8 cellular contexts compared by ENCODE assay signal in the genomic region with DNA sequence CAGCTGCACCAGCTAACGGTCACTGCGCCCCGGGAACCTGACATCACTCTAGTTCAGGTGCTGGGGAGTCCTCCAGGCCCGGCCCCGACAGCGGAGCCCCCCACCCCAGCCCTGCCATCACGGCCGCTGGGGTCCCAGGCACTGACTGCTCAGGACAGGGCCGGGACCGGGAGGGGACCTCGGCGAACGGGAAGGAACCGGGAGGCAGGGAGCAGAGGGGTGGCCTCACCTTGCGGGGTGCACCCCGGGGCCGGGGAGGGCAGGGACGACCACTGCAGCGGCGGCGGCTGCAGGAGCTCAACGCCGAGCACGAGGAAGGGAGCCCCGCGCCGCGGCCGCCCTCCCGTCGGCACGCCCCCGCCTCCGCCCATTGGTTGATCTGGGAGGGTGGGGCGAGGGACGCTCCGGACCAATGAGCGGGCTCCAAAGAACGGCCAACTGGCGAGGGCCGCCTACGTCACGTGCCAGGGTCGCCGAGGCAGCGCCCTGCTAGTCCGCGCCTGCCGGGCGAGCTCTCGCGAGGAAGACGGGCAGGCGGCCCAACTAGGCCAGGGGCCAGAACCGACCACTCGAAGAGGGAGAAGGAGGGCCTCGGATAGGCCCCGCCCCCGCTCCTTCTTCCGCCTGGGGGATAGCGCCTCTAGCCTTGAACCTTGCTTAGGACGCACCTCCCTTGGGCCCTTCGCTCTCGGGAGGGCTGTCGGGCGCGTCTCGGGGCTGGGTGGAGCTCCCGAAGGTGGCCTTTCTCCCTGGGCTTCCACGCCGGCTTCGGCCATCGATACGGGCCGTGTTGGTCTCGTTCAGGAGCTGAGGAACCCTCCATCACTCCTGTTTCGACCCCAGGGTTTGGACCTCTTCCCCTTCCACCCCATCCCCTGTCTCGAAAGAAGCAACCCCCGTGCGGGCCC. TPM values are rescaled to one million over a fixed set of nuclear protein-coding genes. Genes with fewer than 3 reads are reported as not detected.
DNase-seq lines count a peak whose midpoint lies in the region; ATAC-seq, FAIRE-seq and TF ChIP-seq lines count a peak whose summit lies in the region.

A gene (minus strand): TSS at position 320 of the 908 bp plus-strand sequence. CDS start 7,653 bp downstream, outside the sequence.

- H3K9ac ChIP-seq in astrocyte (ENCODE audit: low read length), result peak within 1 kb of the TSS; percentile 92

- peaks cover 6% of the 10 kb centered on the region for H3K4me1 Mint-ChIP-seq in astrocyte (ENCODE audit: low read depth, unreplicated experiment)

- ATAC-seq in GM18505 (IDR thresholded peaks at IDR 0.05; ENCODE audit: unreplicated experiment) (peak; percentile 92), HG02973 (IDR thresholded peaks at IDR 0.05; ENCODE audit: unreplicated experiment) (peak; percentile 88), right cardiac atrium (peak; percentile 96 to 98)

- peak within 1 kb of the TSS; percentile 80 for H2AFZ ChIP-seq in astrocyte (ENCODE audit: low read depth, low read length)

- no peaks in the 10 kb centered on the region for H3K36me3 Mint-ChIP-seq in astrocyte (ENCODE audit: low read depth, unreplicated experiment)

- H3K9me3 ChIP-seq in astrocyte (ENCODE audit: insufficient read depth, low read depth, low read length) (no peaks in the 10 kb centered on the region), right cardiac atrium (ENCODE audit: control insufficient read depth, low read length) (no peaks in the 10 kb centered on the region), uterus (no peaks in the 10 kb centered on the region)

- under 1% methylated on average over 80 of the region's 80 CpGs for WGBS in right cardiac atrium

- H3K27ac ChIP-seq in astrocyte (ENCODE audit: low read depth, low read length), result peak within 1 kb of the TSS; percentile 96
- H3K27ac ChIP-seq in right cardiac atrium (ENCODE audit: low read length), result peak within 1 kb of the TSS; percentile 51
- peak within 1 kb of the TSS; percentile 86 to 92 for H3K27ac ChIP-seq in uterus

- no peaks in the 10 kb centered on the region for H3K27me3 ChIP-seq in astrocyte (ENCODE audit: insufficient read depth, low read length)
- H3K27me3 ChIP-seq in right cardiac atrium (ENCODE audit: control insufficient read depth, insufficient read depth), result no peaks in the 10 kb centered on the region
- H3K27me3 ChIP-seq in uterus, result no peaks in the 10 kb centered on the region

- no peaks in the 10 kb centered on the region for H3K9me3 Mint-ChIP-seq in astrocyte (ENCODE audit: unreplicated experiment)

- peaks cover 35% of the 10 kb centered on the region for H3K4me1 ChIP-seq in astrocyte (ENCODE audit: insufficient read depth, low read length)
- H3K4me1 ChIP-seq in right cardiac atrium (ENCODE audit: control insufficient read depth, insufficient read depth, low read length), result no peaks in the 10 kb centered on the region
- peaks cover 0 to 11% of the 10 kb centered on the region in 2 donors for H3K4me1 ChIP-seq in uterus

- H3K4me3 ChIP-seq in astrocyte (ENCODE audit: insufficient read depth, low read depth, low read length) (peak within 1 kb of the TSS; percentile 67), right cardiac atrium (ENCODE audit: low read length) (peak within 1 kb of the TSS; percentile 49), uterus (peak within 1 kb of the TSS; percentile 59 to 82)

- peak; percentile 78 for TF ChIP-seq POLR2A in GM18505 (IDR thresholded peaks at IDR 0.05; ENCODE audit: borderline replicate concordance, extremely low read depth, insufficient read depth, insufficient read length)
- peak; percentile 47 to 75 for TF ChIP-seq POLR2A in uterus (IDR thresholded peaks at IDR 0.05)

- H3K36me3 ChIP-seq in astrocyte (ENCODE audit: insufficient read depth, low read length) (no peaks in the 10 kb centered on the region), uterus (no peaks in the 10 kb centered on the region)

- H3K79me2 ChIP-seq in astrocyte (ENCODE audit: insufficient read depth, low read length), result peaks cover 38% of the 10 kb centered on the region

- peak within 1 kb of the TSS; percentile 89 for H3K4me3 Mint-ChIP-seq in astrocyte (ENCODE audit: unreplicated experiment)

- intact Hi-C loops in right cardiac atrium (cut with DNase I), result loop anchor here in 2 of 4 donors (5.0 to 10.0 kb wide), 2 partner anchors 90 to 93 kb away; no protein-coding TSS in a partner anchor
- intact Hi-C loops in uterus (cut with DNase I; ENCODE audit: low total_unique reads), result loop anchor here (5.0 kb wide), 1 partner anchor 85 kb away; a partner anchor contains a TSS

- peaks cover 17% of the 10 kb centered on the region for H4K20me1 ChIP-seq in astrocyte (ENCODE audit: insufficient read depth, low read length)

- H3K4me2 ChIP-seq in astrocyte (ENCODE audit: low read length), result peak within 1 kb of the TSS; percentile 100

- TF ChIP-seq CTCF in astrocyte (IDR thresholded peaks at IDR 0.05; ENCODE audit: insufficient read depth, low read depth, low read length) (no peak), uterus (IDR thresholded peaks at IDR 0.05) (peak in 1 of 4 experiments; percentile 37)

- peak; percentile 43 for FAIRE-seq in astrocyte (lab: Jason Lieb, UNC)

- DNase-seq in NCI-H2029 (lab: John Stamatoyannopoulos, UW) (peak; percentile 97), T-helper 22 cell (ENCODE audit: low read depth) (peak; percentile 93), astrocyte (ENCODE audit: low read depth) (peak; percentile 92), right cardiac atrium (peak; percentile 100), pulmonary artery endothelial cell (ENCODE audit: low read depth, low spot score) (peak; percentile 94), uterus (peak; percentile 98 to 99)

- H3K27ac Mint-ChIP-seq in astrocyte (ENCODE audit: unreplicated experiment), result peak within 1 kb of the TSS; percentile 91

- peaks cover 2% of the 10 kb centered on the region for H3K27me3 Mint-ChIP-seq in astrocyte (ENCODE audit: low read depth, unreplicated experiment)

RNA-seq across cellular contexts. Expression of the gene that starts here (rescaled TPM):
- total RNA-seq in astrocyte, result 35.7 and 43.2 TPM in 2 replicates
- 10 to 100 TPM; 11.7 to 13.7 (median 12.1) TPM for total RNA-seq in right cardiac atrium
- 12.6 TPM for polyA plus RNA-seq in right cardiac atrium
- 33.7 and 38.6 TPM in 2 replicates for total RNA-seq in pulmonary artery endothelial cell
- total RNA-seq in uterus, result 10 to 100 TPM in 3 of 4 donors, 1 to 10 TPM in 1; 4.1 to 45.9 (median 34.8) TPM

Comparison
In these comparisons a context has a peak if more than half of its experiments do, and no peak if none do; other contexts are left out.
1. Peak in every context shown above with its lines: DNase-seq, ATAC-seq, H3K4me3 ChIP-seq and H3K27ac ChIP-seq.